In genomic region chr14:42654707-42655106, GRCh38 we compare ENCODE assay signal across 2 cellular contexts.
TF ChIP-seq lines count a peak whose summit lies in the region.

No MANE protein-coding gene starts in this region.

TF ChIP-seq in GM23338, 12 proteins besides CTCF, POLR2A, EP300 and RAD21:
- TF ChIP-seq, protein P1, sequence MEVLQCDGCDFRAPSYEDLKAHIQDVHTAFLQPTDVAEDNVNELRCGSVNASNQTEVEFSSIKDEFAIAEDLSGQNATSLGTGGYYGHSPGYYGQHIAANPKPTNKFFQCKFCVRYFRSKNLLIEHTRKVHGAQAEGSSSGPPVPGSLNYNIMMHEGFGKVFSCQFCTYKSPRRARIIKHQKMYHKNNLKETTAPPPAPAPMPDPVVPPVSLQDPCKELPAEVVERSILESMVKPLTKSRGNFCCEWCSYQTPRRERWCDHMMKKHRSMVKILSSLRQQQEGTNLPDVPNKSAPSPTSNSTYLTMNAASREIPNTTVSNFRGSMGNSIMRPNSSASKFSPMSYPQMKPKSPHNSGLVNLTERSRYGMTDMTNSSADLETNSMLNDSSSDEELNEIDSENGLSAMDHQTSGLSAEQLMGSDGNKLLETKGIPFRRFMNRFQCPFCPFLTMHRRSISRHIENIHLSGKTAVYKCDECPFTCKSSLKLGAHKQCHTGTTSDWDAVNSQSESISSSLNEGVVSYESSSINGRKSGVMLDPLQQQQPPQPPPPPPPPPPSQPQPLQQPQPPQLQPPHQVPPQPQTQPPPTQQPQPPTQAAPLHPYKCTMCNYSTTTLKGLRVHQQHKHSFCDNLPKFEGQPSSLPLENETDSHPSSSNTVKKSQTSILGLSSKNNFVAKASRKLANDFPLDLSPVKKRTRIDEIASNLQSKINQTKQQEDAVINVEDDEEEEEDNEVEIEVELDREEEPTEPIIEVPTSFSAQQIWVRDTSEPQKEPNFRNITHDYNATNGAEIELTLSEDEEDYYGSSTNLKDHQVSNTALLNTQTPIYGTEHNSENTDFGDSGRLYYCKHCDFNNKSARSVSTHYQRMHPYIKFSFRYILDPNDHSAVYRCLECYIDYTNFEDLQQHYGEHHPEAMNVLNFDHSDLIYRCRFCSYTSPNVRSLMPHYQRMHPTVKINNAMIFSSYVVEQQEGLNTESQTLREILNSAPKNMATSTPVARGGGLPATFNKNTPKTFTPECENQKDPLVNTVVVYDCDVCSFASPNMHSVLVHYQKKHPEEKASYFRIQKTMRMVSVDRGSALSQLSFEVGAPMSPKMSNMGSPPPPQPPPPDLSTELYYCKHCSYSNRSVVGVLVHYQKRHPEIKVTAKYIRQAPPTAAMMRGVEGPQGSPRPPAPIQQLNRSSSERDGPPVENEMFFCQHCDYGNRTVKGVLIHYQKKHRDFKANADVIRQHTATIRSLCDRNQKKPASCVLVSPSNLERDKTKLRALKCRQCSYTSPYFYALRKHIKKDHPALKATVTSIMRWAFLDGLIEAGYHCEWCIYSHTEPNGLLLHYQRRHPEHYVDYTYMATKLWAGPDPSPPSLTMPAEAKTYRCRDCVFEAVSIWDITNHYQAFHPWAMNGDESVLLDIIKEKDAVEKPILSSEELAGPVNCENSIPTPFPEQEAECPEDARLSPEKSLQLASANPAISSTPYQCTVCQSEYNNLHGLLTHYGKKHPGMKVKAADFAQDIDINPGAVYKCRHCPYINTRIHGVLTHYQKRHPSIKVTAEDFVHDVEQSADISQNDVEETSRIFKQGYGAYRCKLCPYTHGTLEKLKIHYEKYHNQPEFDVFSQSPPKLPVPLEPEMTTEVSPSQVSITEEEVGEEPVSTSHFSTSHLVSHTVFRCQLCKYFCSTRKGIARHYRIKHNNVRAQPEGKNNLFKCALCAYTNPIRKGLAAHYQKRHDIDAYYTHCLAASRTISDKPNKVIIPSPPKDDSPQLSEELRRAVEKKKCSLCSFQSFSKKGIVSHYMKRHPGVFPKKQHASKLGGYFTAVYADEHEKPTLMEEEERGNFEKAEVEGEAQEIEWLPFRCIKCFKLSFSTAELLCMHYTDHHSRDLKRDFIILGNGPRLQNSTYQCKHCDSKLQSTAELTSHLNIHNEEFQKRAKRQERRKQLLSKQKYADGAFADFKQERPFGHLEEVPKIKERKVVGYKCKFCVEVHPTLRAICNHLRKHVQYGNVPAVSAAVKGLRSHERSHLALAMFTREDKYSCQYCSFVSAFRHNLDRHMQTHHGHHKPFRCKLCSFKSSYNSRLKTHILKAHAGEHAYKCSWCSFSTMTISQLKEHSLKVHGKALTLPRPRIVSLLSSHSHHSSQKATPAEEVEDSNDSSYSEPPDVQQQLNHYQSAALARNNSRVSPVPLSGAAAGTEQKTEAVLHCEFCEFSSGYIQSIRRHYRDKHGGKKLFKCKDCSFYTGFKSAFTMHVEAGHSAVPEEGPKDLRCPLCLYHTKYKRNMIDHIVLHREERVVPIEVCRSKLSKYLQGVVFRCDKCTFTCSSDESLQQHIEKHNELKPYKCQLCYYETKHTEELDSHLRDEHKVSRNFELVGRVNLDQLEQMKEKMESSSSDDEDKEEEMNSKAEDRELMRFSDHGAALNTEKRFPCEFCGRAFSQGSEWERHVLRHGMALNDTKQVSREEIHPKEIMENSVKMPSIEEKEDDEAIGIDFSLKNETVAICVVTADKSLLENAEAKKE (CRISPR knock-in tag; IDR thresholded peaks at IDR 0.05) = peak; percentile 83
- TF ChIP-seq JUNB (IDR thresholded peaks at IDR 0.05; ENCODE audit: unreplicated experiment) (no peak), STAT1 (IDR thresholded peaks at IDR 0.05; ENCODE audit: unreplicated experiment) (no peak), REST (IDR thresholded peaks at IDR 0.05; ENCODE audit: unreplicated experiment) (no peak), POLR2AphosphoS5 (IDR thresholded peaks at IDR 0.05; ENCODE audit: low read depth) (peak; percentile 41; the same call in 1 of the 2 replicates), ZNF331 (CRISPR knock-in tag; IDR thresholded peaks at IDR 0.05; ENCODE audit: low read depth) (no peak), EZH2 (IDR thresholded peaks at IDR 0.05; ENCODE audit: low read depth, unreplicated experiment) (no peak), NANOG (IDR thresholded peaks at IDR 0.05; ENCODE audit: borderline replicate concordance) (peak; percentile 96)

TF ChIP-seq in H1, 55 proteins besides CTCF, POLR2A, EP300 and RAD21 (continued from another document):
- 0 out of 2 replicates have a peak, but pooled peaks have one; percentile 20 for TF ChIP-seq POU5F1 (IDR thresholded peaks at IDR 0.05; ENCODE audit: low read depth, low read length)
- no peak for TF ChIP-seq CBX5 (IDR thresholded peaks at IDR 0.05; ENCODE audit: low read depth, low read length)
- TF ChIP-seq RNF2 (IDR thresholded peaks at IDR 0.05; ENCODE audit: borderline replicate concordance, low read depth, low read length, missing control alignments, poor library complexity, severe bottlenecking) = no peak
- TF ChIP-seq FOSL1 (IDR thresholded peaks at IDR 0.05; ENCODE audit: insufficient read depth, low read depth, low read length) = no peak
- TF ChIP-seq NRF1 (IDR thresholded peaks at IDR 0.05; ENCODE audit: low read depth, low read length) = no peak
- no peak for TF ChIP-seq BACH1 (IDR thresholded peaks at IDR 0.05; ENCODE audit: low read length)
- TF ChIP-seq NANOG (IDR thresholded peaks at IDR 0.05; ENCODE audit: insufficient read depth, low read depth, low read length, poor library complexity, severe bottlenecking) = peak; percentile 62
- TF ChIP-seq JUN (IDR thresholded peaks at IDR 0.05; ENCODE audit: low read depth, low read length) = no peak
- no peak for TF ChIP-seq KDM1A (IDR thresholded peaks at IDR 0.05; ENCODE audit: borderline replicate concordance, low read length)
- 0 out of 2 replicates have a peak, but pooled peaks have one; percentile 15 for TF ChIP-seq SP1 (IDR thresholded peaks at IDR 0.05; ENCODE audit: low read depth, low read length)
- no peak for TF ChIP-seq GABPA (IDR thresholded peaks at IDR 0.05; ENCODE audit: borderline replicate concordance, insufficient read depth, low read length)
- TF ChIP-seq, protein P2, sequence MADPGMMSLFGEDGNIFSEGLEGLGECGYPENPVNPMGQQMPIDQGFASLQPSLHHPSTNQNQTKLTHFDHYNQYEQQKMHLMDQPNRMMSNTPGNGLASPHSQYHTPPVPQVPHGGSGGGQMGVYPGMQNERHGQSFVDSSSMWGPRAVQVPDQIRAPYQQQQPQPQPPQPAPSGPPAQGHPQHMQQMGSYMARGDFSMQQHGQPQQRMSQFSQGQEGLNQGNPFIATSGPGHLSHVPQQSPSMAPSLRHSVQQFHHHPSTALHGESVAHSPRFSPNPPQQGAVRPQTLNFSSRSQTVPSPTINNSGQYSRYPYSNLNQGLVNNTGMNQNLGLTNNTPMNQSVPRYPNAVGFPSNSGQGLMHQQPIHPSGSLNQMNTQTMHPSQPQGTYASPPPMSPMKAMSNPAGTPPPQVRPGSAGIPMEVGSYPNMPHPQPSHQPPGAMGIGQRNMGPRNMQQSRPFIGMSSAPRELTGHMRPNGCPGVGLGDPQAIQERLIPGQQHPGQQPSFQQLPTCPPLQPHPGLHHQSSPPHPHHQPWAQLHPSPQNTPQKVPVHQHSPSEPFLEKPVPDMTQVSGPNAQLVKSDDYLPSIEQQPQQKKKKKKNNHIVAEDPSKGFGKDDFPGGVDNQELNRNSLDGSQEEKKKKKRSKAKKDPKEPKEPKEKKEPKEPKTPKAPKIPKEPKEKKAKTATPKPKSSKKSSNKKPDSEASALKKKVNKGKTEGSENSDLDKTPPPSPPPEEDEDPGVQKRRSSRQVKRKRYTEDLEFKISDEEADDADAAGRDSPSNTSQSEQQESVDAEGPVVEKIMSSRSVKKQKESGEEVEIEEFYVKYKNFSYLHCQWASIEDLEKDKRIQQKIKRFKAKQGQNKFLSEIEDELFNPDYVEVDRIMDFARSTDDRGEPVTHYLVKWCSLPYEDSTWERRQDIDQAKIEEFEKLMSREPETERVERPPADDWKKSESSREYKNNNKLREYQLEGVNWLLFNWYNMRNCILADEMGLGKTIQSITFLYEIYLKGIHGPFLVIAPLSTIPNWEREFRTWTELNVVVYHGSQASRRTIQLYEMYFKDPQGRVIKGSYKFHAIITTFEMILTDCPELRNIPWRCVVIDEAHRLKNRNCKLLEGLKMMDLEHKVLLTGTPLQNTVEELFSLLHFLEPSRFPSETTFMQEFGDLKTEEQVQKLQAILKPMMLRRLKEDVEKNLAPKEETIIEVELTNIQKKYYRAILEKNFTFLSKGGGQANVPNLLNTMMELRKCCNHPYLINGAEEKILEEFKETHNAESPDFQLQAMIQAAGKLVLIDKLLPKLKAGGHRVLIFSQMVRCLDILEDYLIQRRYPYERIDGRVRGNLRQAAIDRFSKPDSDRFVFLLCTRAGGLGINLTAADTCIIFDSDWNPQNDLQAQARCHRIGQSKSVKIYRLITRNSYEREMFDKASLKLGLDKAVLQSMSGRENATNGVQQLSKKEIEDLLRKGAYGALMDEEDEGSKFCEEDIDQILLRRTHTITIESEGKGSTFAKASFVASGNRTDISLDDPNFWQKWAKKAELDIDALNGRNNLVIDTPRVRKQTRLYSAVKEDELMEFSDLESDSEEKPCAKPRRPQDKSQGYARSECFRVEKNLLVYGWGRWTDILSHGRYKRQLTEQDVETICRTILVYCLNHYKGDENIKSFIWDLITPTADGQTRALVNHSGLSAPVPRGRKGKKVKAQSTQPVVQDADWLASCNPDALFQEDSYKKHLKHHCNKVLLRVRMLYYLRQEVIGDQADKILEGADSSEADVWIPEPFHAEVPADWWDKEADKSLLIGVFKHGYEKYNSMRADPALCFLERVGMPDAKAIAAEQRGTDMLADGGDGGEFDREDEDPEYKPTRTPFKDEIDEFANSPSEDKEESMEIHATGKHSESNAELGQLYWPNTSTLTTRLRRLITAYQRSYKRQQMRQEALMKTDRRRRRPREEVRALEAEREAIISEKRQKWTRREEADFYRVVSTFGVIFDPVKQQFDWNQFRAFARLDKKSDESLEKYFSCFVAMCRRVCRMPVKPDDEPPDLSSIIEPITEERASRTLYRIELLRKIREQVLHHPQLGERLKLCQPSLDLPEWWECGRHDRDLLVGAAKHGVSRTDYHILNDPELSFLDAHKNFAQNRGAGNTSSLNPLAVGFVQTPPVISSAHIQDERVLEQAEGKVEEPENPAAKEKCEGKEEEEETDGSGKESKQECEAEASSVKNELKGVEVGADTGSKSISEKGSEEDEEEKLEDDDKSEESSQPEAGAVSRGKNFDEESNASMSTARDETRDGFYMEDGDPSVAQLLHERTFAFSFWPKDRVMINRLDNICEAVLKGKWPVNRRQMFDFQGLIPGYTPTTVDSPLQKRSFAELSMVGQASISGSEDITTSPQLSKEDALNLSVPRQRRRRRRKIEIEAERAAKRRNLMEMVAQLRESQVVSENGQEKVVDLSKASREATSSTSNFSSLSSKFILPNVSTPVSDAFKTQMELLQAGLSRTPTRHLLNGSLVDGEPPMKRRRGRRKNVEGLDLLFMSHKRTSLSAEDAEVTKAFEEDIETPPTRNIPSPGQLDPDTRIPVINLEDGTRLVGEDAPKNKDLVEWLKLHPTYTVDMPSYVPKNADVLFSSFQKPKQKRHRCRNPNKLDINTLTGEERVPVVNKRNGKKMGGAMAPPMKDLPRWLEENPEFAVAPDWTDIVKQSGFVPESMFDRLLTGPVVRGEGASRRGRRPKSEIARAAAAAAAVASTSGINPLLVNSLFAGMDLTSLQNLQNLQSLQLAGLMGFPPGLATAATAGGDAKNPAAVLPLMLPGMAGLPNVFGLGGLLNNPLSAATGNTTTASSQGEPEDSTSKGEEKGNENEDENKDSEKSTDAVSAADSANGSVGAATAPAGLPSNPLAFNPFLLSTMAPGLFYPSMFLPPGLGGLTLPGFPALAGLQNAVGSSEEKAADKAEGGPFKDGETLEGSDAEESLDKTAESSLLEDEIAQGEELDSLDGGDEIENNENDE (IDR thresholded peaks at IDR 0.05; ENCODE audit: insufficient replicate concordance, low read length) = peak; percentile 94
- TF ChIP-seq SP4 (IDR thresholded peaks at IDR 0.05; ENCODE audit: low read length) = no peak
- TF ChIP-seq TEAD4 (IDR thresholded peaks at IDR 0.05; ENCODE audit: low read depth, low read length) = no peak
TF ChIP-seq in H1: peak in this region for 4.
